8 cellular contexts compared by ENCODE assay signal in genomic region chr17:35254107-35254802, GRCh38. TPM values are rescaled to one million over a fixed set of nuclear protein-coding genes. Genes with fewer than 3 reads are reported as not detected.
DNase-seq lines count a peak whose midpoint lies in the region; TF ChIP-seq lines count a peak whose summit lies in the region.

No MANE protein-coding gene starts in this region.

- no peaks in the 10 kb centered on the region for H3K4me1 ChIP-seq in BE2C

- DNase-seq in EH (ENCODE audit: low read depth) (peak; percentile 98), SK-MEL-5 (ENCODE audit: low read depth, low spot score) (peak; percentile 22), fibroblast of the conjunctiva (ENCODE audit: low read depth) (peak; percentile 94), pulmonary artery endothelial cell (ENCODE audit: low read depth, low spot score) (peak; percentile 95), BE2C (no peak), GF-D8 (lab: John Stamatoyannopoulos, UW) (no peak)
- DNase-seq in activated CD8-positive, alpha-beta memory T cell treated with anti-CD3 and anti-CD28 coated beads, Interleukin-2, amount 50 U/mL, for 48 hours: no peak
- no peak for DNase-seq in activated CD4-positive, alpha-beta T cell treated with anti-CD3 and anti-CD28 coated beads, Interleukin-2, amount 50 U/mL, for 1 hour

- H3K27me3 ChIP-seq in BE2C: peaks cover 17% of the 10 kb centered on the region

- no peaks in the 10 kb centered on the region for H3K36me3 ChIP-seq in BE2C

- no peaks in the 10 kb centered on the region for H3K9me3 ChIP-seq in BE2C

- H3K4me3 ChIP-seq in BE2C (ENCODE audit: low read depth, low read length): no peak overlapping the region

- TF ChIP-seq CTCF in BE2C (IDR thresholded peaks at IDR 0.05; ENCODE audit: low read depth, low read length): no peak

- in situ Hi-C loops in SK-MEL-5 (cut with HindIII; ENCODE audit: low pct_unique_long_range_greater_than_20kb, low sequenced_read_pairs): no loop called here

RNA-seq across cellular contexts. Expression of gene SLFN5, which starts 11.4 kb away (rescaled TPM):
- total RNA-seq in SK-MEL-5 (2014; rRNA removed; shearing (Covaris generic)): 36.7 and 37.0 TPM in 2 replicates
- 24.1 and 35.9 TPM in 2 replicates for polyA plus RNA-seq in SK-MEL-5 (2015; cell fraction: cytosol; rRNA removed)
- 17.1 and 23.2 TPM in 2 replicates for polyA plus RNA-seq in SK-MEL-5 (2015; cell fraction: nucleus; rRNA removed)
- 33.0 and 40.6 TPM in 2 replicates for total RNA-seq in pulmonary artery endothelial cell
- polyA plus RNA-seq in BE2C (2012; ENCODE audit: insufficient read depth, insufficient read length, low read depth): not detected

Comparison
In these comparisons a context has a peak if more than half of its experiments do, and no peak if none do; other contexts are left out.
1. DNase-seq: peak in EH (single experiment), SK-MEL-5 (single experiment), fibroblast of the conjunctiva (single experiment) and pulmonary artery endothelial cell (single experiment); none in activated CD8-positive, alpha-beta memory T cell treated with anti-CD3 and anti-CD28 coated beads, Interleukin-2, amount 50 U/mL, for 48 hours (single experiment), activated CD4-positive, alpha-beta T cell treated with anti-CD3 and anti-CD28 coated beads, Interleukin-2, amount 50 U/mL, for 1 hour (single experiment), BE2C (single experiment) and GF-D8 (single experiment).